In the genomic region with DNA sequence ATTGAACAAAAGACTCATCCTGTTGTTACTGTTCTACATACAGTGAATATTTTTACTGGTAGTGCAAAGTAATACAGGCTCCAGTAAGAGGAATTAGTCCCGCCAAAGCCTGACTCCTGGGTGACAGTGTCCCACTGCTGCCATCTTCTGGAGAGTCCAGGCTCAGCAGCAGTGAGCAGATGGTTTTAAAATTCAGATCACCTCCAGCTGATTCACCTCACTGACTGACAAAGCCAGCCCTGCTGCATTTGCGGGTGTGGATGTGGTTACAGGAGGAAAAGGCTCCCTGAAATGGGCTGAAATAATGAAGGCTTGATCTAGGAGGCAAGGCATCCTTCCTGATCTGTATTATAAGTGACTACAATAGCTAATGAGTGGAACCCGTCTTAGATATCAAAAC, we compare ENCODE assay signal across 2 cellular contexts.
TF ChIP-seq lines count a peak whose summit lies in the region.

No MANE protein-coding gene starts in this region.

TF ChIP-seq in HCT116, 20 proteins besides CTCF, POLR2A, EP300 and RAD21:
- TF ChIP-seq ZFX (IDR thresholded peaks at IDR 0.05) (no peak), JUND (IDR thresholded peaks at IDR 0.05) (no peak), CEBPB (IDR thresholded peaks at IDR 0.05; ENCODE audit: low read depth) (no peak), TCF7L2 (IDR thresholded peaks at IDR 0.05; ENCODE audit: borderline replicate concordance, extremely low read depth, insufficient read depth, insufficient read length) (no peak), CBX3 (IDR thresholded peaks at IDR 0.05; ENCODE audit: low read depth) (no peak), POLR2AphosphoS5 (IDR thresholded peaks at IDR 0.05; ENCODE audit: low read depth, low read length) (no peak), EZH2phosphoT487 (IDR thresholded peaks at IDR 0.05; ENCODE audit: borderline replicate concordance) (no peak), EZH2 (IDR thresholded peaks at IDR 0.05) (no peak), EGR1 (IDR thresholded peaks at IDR 0.05; ENCODE audit: low read depth) (no peak)
- TF ChIP-seq, protein P1, sequence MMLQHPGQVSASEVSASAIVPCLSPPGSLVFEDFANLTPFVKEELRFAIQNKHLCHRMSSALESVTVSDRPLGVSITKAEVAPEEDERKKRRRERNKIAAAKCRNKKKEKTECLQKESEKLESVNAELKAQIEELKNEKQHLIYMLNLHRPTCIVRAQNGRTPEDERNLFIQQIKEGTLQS (IDR thresholded peaks at IDR 0.05) = no peak
- TF ChIP-seq, protein P2, sequence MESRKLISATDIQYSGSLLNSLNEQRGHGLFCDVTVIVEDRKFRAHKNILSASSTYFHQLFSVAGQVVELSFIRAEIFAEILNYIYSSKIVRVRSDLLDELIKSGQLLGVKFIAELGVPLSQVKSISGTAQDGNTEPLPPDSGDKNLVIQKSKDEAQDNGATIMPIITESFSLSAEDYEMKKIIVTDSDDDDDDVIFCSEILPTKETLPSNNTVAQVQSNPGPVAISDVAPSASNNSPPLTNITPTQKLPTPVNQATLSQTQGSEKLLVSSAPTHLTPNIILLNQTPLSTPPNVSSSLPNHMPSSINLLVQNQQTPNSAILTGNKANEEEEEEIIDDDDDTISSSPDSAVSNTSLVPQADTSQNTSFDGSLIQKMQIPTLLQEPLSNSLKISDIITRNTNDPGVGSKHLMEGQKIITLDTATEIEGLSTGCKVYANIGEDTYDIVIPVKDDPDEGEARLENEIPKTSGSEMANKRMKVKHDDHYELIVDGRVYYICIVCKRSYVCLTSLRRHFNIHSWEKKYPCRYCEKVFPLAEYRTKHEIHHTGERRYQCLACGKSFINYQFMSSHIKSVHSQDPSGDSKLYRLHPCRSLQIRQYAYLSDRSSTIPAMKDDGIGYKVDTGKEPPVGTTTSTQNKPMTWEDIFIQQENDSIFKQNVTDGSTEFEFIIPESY (IDR thresholded peaks at IDR 0.05; ENCODE audit: extremely low read depth, insufficient replicate concordance, low read length) = no peak
- TF ChIP-seq, protein P3, sequence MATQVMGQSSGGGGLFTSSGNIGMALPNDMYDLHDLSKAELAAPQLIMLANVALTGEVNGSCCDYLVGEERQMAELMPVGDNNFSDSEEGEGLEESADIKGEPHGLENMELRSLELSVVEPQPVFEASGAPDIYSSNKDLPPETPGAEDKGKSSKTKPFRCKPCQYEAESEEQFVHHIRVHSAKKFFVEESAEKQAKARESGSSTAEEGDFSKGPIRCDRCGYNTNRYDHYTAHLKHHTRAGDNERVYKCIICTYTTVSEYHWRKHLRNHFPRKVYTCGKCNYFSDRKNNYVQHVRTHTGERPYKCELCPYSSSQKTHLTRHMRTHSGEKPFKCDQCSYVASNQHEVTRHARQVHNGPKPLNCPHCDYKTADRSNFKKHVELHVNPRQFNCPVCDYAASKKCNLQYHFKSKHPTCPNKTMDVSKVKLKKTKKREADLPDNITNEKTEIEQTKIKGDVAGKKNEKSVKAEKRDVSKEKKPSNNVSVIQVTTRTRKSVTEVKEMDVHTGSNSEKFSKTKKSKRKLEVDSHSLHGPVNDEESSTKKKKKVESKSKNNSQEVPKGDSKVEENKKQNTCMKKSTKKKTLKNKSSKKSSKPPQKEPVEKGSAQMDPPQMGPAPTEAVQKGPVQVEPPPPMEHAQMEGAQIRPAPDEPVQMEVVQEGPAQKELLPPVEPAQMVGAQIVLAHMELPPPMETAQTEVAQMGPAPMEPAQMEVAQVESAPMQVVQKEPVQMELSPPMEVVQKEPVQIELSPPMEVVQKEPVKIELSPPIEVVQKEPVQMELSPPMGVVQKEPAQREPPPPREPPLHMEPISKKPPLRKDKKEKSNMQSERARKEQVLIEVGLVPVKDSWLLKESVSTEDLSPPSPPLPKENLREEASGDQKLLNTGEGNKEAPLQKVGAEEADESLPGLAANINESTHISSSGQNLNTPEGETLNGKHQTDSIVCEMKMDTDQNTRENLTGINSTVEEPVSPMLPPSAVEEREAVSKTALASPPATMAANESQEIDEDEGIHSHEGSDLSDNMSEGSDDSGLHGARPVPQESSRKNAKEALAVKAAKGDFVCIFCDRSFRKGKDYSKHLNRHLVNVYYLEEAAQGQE (IDR thresholded peaks at IDR 0.05; ENCODE audit: low read depth) = no peak

TF ChIP-seq in GM12878, 131 proteins besides CTCF, POLR2A, EP300 and RAD21:
- 0 out of 2 replicates have a peak, but pooled peaks have one; percentile 60 for TF ChIP-seq TCF12 (IDR thresholded peaks at IDR 0.05; ENCODE audit: low read depth, low read length)
- TF ChIP-seq RUNX3 (IDR thresholded peaks at IDR 0.05; ENCODE audit: low read length) = peak; percentile 54
- no peak for TF ChIP-seq SMAD5 (IDR thresholded peaks at IDR 0.05; ENCODE audit: low read depth)
- peak; percentile 80; the same call in 1 of the 2 replicates for TF ChIP-seq SMC3 (IDR thresholded peaks at IDR 0.05; ENCODE audit: borderline replicate concordance, low read length)
- TF ChIP-seq JUND (IDR thresholded peaks at IDR 0.05; ENCODE audit: low read depth, low read length) = no peak
- no peak for TF ChIP-seq BMI1 (IDR thresholded peaks at IDR 0.05; ENCODE audit: borderline replicate concordance)
- peak; percentile 45; the same call in 1 of the 2 replicates for TF ChIP-seq RB1 (IDR thresholded peaks at IDR 0.05; ENCODE audit: borderline replicate concordance)
- 0 out of 4 replicates have a peak, but pooled peaks of 1 of the 2 experiments have one; percentile 16 for TF ChIP-seq ETV6 (conservative IDR thresholded peaks at IDR 0.05 in 1 of 2, IDR thresholded peaks at IDR 0.05 in 1 of 2; ENCODE audit: borderline replicate concordance in 1 of 2, low read depth in 1 of 2)
- 0 out of 2 replicates have a peak, but pooled peaks have one; percentile 33 for TF ChIP-seq CBFB (IDR thresholded peaks at IDR 0.05; ENCODE audit: low read depth)
- 0 out of 2 replicates have a peak, but pooled peaks have one; percentile 41 for TF ChIP-seq TARDBP (IDR thresholded peaks at IDR 0.05; ENCODE audit: borderline replicate concordance)
- TF ChIP-seq, protein P4, sequence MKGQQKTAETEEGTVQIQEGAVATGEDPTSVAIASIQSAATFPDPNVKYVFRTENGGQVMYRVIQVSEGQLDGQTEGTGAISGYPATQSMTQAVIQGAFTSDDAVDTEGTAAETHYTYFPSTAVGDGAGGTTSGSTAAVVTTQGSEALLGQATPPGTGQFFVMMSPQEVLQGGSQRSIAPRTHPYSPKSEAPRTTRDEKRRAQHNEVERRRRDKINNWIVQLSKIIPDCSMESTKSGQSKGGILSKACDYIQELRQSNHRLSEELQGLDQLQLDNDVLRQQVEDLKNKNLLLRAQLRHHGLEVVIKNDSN (IDR thresholded peaks at IDR 0.05; ENCODE audit: borderline replicate concordance, extremely low read length, insufficient read depth, low read depth, low read length) = no peak
